ENCODE assay signal across 2 cellular contexts in genomic region chr16:2117341-2117740, GRCh38. TPM values are rescaled to one million over a fixed set of nuclear protein-coding genes. Genes with fewer than 3 reads are reported as not detected.
"Had no signal": no experiment of that assay in that cellular context is flagged by ENCODE, and none has a peak within 500 bp of the region (broad histone marks: within the 10 kb centered on the region; RNA-seq: fewer than 3 reads in every experiment).

No MANE protein-coding gene starts in this region.

RNA-seq across cellular contexts. Expression of gene RAB26, which starts 31.1 kb away (rescaled TPM):
- total RNA-seq: thoracic aorta, tibial nerve had no signal
